Comparison of ENCODE assay signal across 22 cellular contexts in genomic region chr9:114549677-114550330, GRCh38. TPM values are rescaled to one million over a fixed set of nuclear protein-coding genes. Genes with fewer than 3 reads are reported as not detected.
DNase-seq lines count a peak whose midpoint lies in the region; TF ChIP-seq lines count a peak whose summit lies in the region.
"Had no signal": no experiment of that assay in that cellular context is flagged by ENCODE, and none has a peak within 500 bp of the region (broad histone marks: within the 10 kb centered on the region; RNA-seq: fewer than 3 reads in every experiment).

No MANE protein-coding gene starts in this region.

- H3K4me3 ChIP-seq in astrocyte of the spinal cord (ENCODE audit: low read depth, low read length) (no peak overlapping the region), coronary artery (no peak overlapping the region), mesendoderm (ENCODE audit: low read length) (no peak overlapping the region)
- H3K4me3 ChIP-seq: Peyer's patch, right lobe of liver, SJCRH30, suprapubic skin had no signal

- H3K79me2 ChIP-seq in mesendoderm (ENCODE audit: control insufficient read depth, insufficient read depth, low read length), result no peaks in the 10 kb centered on the region
- H3K79me2 ChIP-seq: parathyroid adenoma had no signal

- DNase-seq in EH (ENCODE audit: low read depth), result peak; percentile 66
- DNase-seq in NOMO-1 (lab: John Stamatoyannopoulos, UW; ENCODE audit: unreplicated experiment in 2 of 2), result peak; percentile 23 to 29
- DNase-seq in astrocyte of the spinal cord (ENCODE audit: low read depth, low spot score), result peak; percentile 46
- DNase-seq in non-pigmented ciliary epithelial cell (ENCODE audit: low read depth), result peak; percentile 18
- DNase-seq in DMS79 treated with DMSO at 0.1 percent for 48 hours (lab: John Stamatoyannopoulos, UW), result no peak
- DNase-seq in coronary artery (ENCODE audit: low spot score), result no peak
- no peak for DNase-seq in mesendoderm
- DNase-seq: activated CD8-positive, alpha-beta T cell treated with anti-CD3 and anti-CD28 coated beads, Interleukin-2, amount 10 ng/mL, durations not matched to agents 7 days and 5 days; activated naive CD4-positive, alpha-beta T cell treated with Interleukin-2 at 50 U/mL for 16 hours; activated T-cell treated with anti-CD3 and anti-CD28 coated beads, Interleukin-2, amount 50 U/mL, for 24 hours; DND-41; erythroblast; kidney glomerular epithelial cell; NCI-H146; Peyer's patch; right lobe of liver; SJCRH30; stimulated activated CD4-positive, alpha-beta T cell treated with anti-CD3 and anti-CD28 coated beads, Interleukin-15, amount 100 ng/mL, for 24 hours; T-helper 2 cell; WERI-Rb-1 had no signal

- H2BK15ac ChIP-seq in mesendoderm (replicated peaks; ENCODE audit: low read depth), result no peak overlapping the region

- no peak overlapping the region for H3K9ac ChIP-seq in mesendoderm (ENCODE audit: low read length)
- H3K9ac ChIP-seq: parathyroid adenoma had no signal

- in situ Hi-C loops in astrocyte of the spinal cord (cut with HindIII; ENCODE audit: low sequenced_read_pairs), result no loop called here

- no peaks in the 10 kb centered on the region for H3K27me3 ChIP-seq in mesendoderm (ENCODE audit: insufficient read depth, low read length, poor library complexity)
- H3K27me3 ChIP-seq: Peyer's patch, right lobe of liver had no signal

- WGBS in mesendoderm (ENCODE audit: extremely low coverage, insufficient coverage, low lambda C conversion rate), result no CpG with 5 or more reads among the region's 10 CpGs

- H3K56ac ChIP-seq in mesendoderm (ENCODE audit: low read length), result no peak overlapping the region

- H3K79me1 ChIP-seq in mesendoderm (ENCODE audit: low read length), result no peaks in the 10 kb centered on the region

- H3K27ac ChIP-seq in coronary artery (no peak overlapping the region), mesendoderm (ENCODE audit: low read depth, low read length) (no peak overlapping the region)
- H3K27ac ChIP-seq: parathyroid adenoma, right lobe of liver, SJCRH30, suprapubic skin, WERI-Rb-1 had no signal

- H3K4ac ChIP-seq in mesendoderm (ENCODE audit: low read depth, low read length), result no peak overlapping the region

- H3K4me2 ChIP-seq in mesendoderm (ENCODE audit: low read length), result no peak overlapping the region

- TF ChIP-seq CTCF in astrocyte of the spinal cord (IDR thresholded peaks at IDR 0.05; ENCODE audit: low read depth, low read length), result no peak
- TF ChIP-seq CTCF in coronary artery (IDR thresholded peaks at IDR 0.05), result no peak

- no peak overlapping the region for H4K8ac ChIP-seq in mesendoderm (ENCODE audit: low read depth, low read length)

- H4K5ac ChIP-seq in mesendoderm (ENCODE audit: low read length), result no peak overlapping the region

- no peaks in the 10 kb centered on the region for H3K4me1 ChIP-seq in mesendoderm (ENCODE audit: control insufficient read depth, low read depth, low read length)
- H3K4me1 ChIP-seq: parathyroid adenoma, right lobe of liver had no signal

- no peak overlapping the region for H2AK5ac ChIP-seq in mesendoderm (ENCODE audit: low read length)

- H3K36me3 ChIP-seq in mesendoderm (ENCODE audit: control insufficient read depth, insufficient read depth, low read length), result no peaks in the 10 kb centered on the region
- H3K36me3 ChIP-seq: Peyer's patch, right lobe of liver, SJCRH30, suprapubic skin, WERI-Rb-1 had no signal

- no peak overlapping the region for H3K23ac ChIP-seq in mesendoderm (ENCODE audit: low read length)

- no peak overlapping the region for H2BK5ac ChIP-seq in mesendoderm (ENCODE audit: low read length)

- H3K18ac ChIP-seq in mesendoderm (ENCODE audit: low read length), result no peak overlapping the region

- H2BK120ac ChIP-seq in mesendoderm (ENCODE audit: low read depth, low read length), result no peak overlapping the region

RNA-seq across cellular contexts. Expression of gene ATP6V1G1, which starts 37.8 kb away (rescaled TPM):
- 274 TPM for polyA plus RNA-seq in mesendoderm (2013, experiment 1 of 2)
- polyA plus RNA-seq in mesendoderm (2013, experiment 2 of 2), result 301 TPM

RNA-seq across cellular contexts. Expression of gene WHRN, which starts 44.5 kb away (rescaled TPM):
- polyA plus RNA-seq in mesendoderm (2013, experiment 1 of 2), result 2.5 TPM
- polyA plus RNA-seq in mesendoderm (2013, experiment 2 of 2), result 3.0 TPM

Comparison
In these comparisons a context has a peak if more than half of its experiments do, and no peak if none do; other contexts are left out.
1. DNase-seq: peak in EH (single experiment), NOMO-1 (2 of 2), astrocyte of the spinal cord (single experiment) and non-pigmented ciliary epithelial cell (single experiment); none in DMS79 treated with DMSO at 0.1 percent for 48 hours (single experiment), coronary artery (single experiment) and mesendoderm (single experiment).